In genomic region chr3:46840491-46840890, GRCh38 we compare ENCODE assay signal across 4 cellular contexts.
TF ChIP-seq lines count a peak whose summit lies in the region.

No MANE protein-coding gene starts in this region.

TF ChIP-seq in HCT116, 20 proteins besides CTCF, POLR2A, EP300 and RAD21:
- TF ChIP-seq CBX3 (IDR thresholded peaks at IDR 0.05; ENCODE audit: low read depth), result peak; percentile 84; the same call in 1 of the 2 replicates
- no peak for TF ChIP-seq EZH2phosphoT487 (IDR thresholded peaks at IDR 0.05; ENCODE audit: borderline replicate concordance)
- no peak for TF ChIP-seq ELF1 (IDR thresholded peaks at IDR 0.05; ENCODE audit: borderline replicate concordance, low read depth)
- no peak for TF ChIP-seq ZFX (IDR thresholded peaks at IDR 0.05)

TF ChIP-seq in HEK293, 187 proteins besides CTCF, POLR2A, EP300 and RAD21:
- 0 out of 2 replicates have a peak, but pooled peaks have one; percentile 42 for TF ChIP-seq ZNF626 (tag by site-specific recombination; IDR thresholded peaks at IDR 0.05)
- no peak for TF ChIP-seq KLF8 (tag by site-specific recombination; IDR thresholded peaks at IDR 0.05)
- TF ChIP-seq ZNF280D (tag by site-specific recombination; IDR thresholded peaks at IDR 0.05), result 0 out of 2 replicates have a peak, but pooled peaks have one; percentile 59
- peak; percentile 93 for TF ChIP-seq SETDB1 (IDR thresholded peaks at IDR 0.05; ENCODE audit: insufficient read length, low read length)
- TF ChIP-seq ZNF791 (tag by site-specific recombination; IDR thresholded peaks at IDR 0.05), result peak; percentile 98

TF ChIP-seq in GM12878, 131 proteins besides CTCF, POLR2A, EP300 and RAD21:
- TF ChIP-seq IKZF2 (IDR thresholded peaks at IDR 0.05), result no peak
- 0 out of 2 replicates have a peak, but pooled peaks have one; percentile 70 for TF ChIP-seq CBX5 (IDR thresholded peaks at IDR 0.05; ENCODE audit: low read depth)

TF ChIP-seq in K562, 482 proteins besides CTCF, POLR2A, EP300 and RAD21:
- TF ChIP-seq ZNF280B (CRISPR knock-in tag; IDR thresholded peaks at IDR 0.05), result peak; percentile 81; the same call in 1 of the 2 replicates
- TF ChIP-seq TAF15 (IDR thresholded peaks at IDR 0.05; ENCODE audit: low read depth, low read length), result no peak
- TF ChIP-seq ZNF280A (IDR thresholded peaks at IDR 0.05; ENCODE audit: low read depth, partially characterized antibody), result peak; percentile 14
- TF ChIP-seq FOSL1 (tag; conservative IDR thresholded peaks at IDR 0.05), result 0 out of 2 replicates have a peak, but pooled peaks have one; percentile 32
- TF ChIP-seq ZNF586 (CRISPR knock-in tag; conservative IDR thresholded peaks at IDR 0.05), result no peak
- TF ChIP-seq TRIM28 (IDR thresholded peaks at IDR 0.05), result peak; percentile 96
- 0 out of 2 replicates have a peak, but pooled peaks have one; percentile 24 for TF ChIP-seq NFE2 (IDR thresholded peaks at IDR 0.05; ENCODE audit: low read depth)
- peak; percentile 91 for TF ChIP-seq CBX5 (IDR thresholded peaks at IDR 0.05; ENCODE audit: borderline replicate concordance, low read depth)
- TF ChIP-seq CBX3 (IDR thresholded peaks at IDR 0.05; ENCODE audit: borderline replicate concordance in 1 of 2, low read length in 2 of 2), result peak in 1 of 2 experiments; percentile 96; a peak in 2 of 3 replicates
- no peak for TF ChIP-seq MED1 (CRISPR knock-in tag; IDR thresholded peaks at IDR 0.05; ENCODE audit: borderline replicate concordance)
- TF ChIP-seq RFX7 (CRISPR knock-in tag; IDR thresholded peaks at IDR 0.05), result no peak
- TF ChIP-seq ZNF76 (CRISPR knock-in tag; IDR thresholded peaks at IDR 0.05; ENCODE audit: borderline replicate concordance), result no peak
- TF ChIP-seq ATF3 (IDR thresholded peaks at IDR 0.05), result peak; percentile 34; the same call in 1 of the 2 replicates
- no peak for TF ChIP-seq ATF3 (CRISPR knock-in tag; conservative IDR thresholded peaks at IDR 0.05)
- no peak for TF ChIP-seq TSC22D4 (tag; IDR thresholded peaks at IDR 0.05)
